8 cellular contexts compared by ENCODE assay signal in the genomic region with DNA sequence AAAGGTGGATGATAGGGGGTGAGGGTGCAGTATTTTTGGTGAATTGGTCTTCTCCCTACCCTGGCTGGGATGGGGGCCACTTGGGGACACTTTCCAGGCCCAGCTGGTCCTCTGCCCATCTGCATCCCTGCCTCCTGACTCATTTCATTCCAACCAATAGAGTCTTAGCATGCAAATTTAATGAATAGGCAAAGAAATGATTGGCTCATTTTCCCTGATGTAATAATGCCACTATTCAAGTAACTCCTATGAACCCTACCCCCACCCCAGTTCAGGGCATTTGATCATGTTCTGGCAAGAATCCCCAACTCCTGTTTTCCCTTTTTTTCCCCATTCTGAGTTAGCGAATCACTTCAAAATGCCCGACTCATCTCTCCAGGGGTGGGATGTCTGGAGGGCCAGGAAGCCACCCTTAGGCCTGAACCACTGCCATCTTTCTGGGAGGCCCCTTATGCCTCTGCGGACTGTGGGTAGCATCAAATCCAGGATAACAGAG. TPM values are rescaled to one million over a fixed set of nuclear protein-coding genes. Genes with fewer than 3 reads are reported as not detected.
DNase-seq lines count a peak whose midpoint lies in the region; ATAC-seq and FAIRE-seq lines count a peak whose summit lies in the region.
"Had no signal": no experiment of that assay in that cellular context is flagged by ENCODE, and none has a peak within 500 bp of the region (broad histone marks: within the 10 kb centered on the region; RNA-seq: fewer than 3 reads in every experiment).

No MANE protein-coding gene starts in this region.

- H3K27ac Mint-ChIP-seq in activated CD8-positive, alpha-beta T cell treated with anti-CD3 and anti-CD28 coated beads, Interleukin-2, amount 10 ng/mL, durations not matched to agents 7 days and 5 days = no peak overlapping the region
- H3K27ac Mint-ChIP-seq: IgD-negative memory B cell had no signal

- H3K27ac ChIP-seq in SK-N-MC = peak overlapping the region; percentile 80
- H3K27ac ChIP-seq in stomach smooth muscle (ENCODE audit: low read length) = peak overlapping the region; percentile 49

- H3K36me3 ChIP-seq in HAP-1 (replicated peaks) (no peaks in the 10 kb centered on the region), SK-N-MC (ENCODE audit: insufficient read depth, low read length) (no peaks in the 10 kb centered on the region), stomach smooth muscle (ENCODE audit: control insufficient read depth in 2 of 2, insufficient read depth in 2 of 2, low read length in 2 of 2) (no peaks in the 10 kb centered on the region)

- POLR2A ChIA-PET in activated CD8-positive, alpha-beta T cell treated with anti-CD3 and anti-CD28 coated beads, Interleukin-2, amount 10 ng/mL, durations not matched to agents 7 days and 5 days (lab: Charles Lee) = no interaction called here

- H3K4me3 Mint-ChIP-seq in activated CD8-positive, alpha-beta T cell treated with anti-CD3 and anti-CD28 coated beads, Interleukin-2, amount 10 ng/mL, durations not matched to agents 7 days and 5 days = no peak overlapping the region
- H3K4me3 Mint-ChIP-seq: IgD-negative memory B cell had no signal

- no peaks in the 10 kb centered on the region for H3K27me3 ChIP-seq in HAP-1 (ENCODE audit: low read depth)
- H3K27me3 ChIP-seq in stomach smooth muscle (ENCODE audit: control insufficient read depth in 1 of 2, insufficient read depth in 2 of 2, low read length in 2 of 2) = peaks cover 7 to 12% of the 10 kb centered on the region in 2 donors

- no peaks in the 10 kb centered on the region for H3K9me3 Mint-ChIP-seq in activated CD8-positive, alpha-beta T cell treated with anti-CD3 and anti-CD28 coated beads, Interleukin-2, amount 10 ng/mL, durations not matched to agents 7 days and 5 days (ENCODE audit: insufficient read depth)
- H3K9me3 Mint-ChIP-seq: IgD-negative memory B cell had no signal

- ATAC-seq in activated CD8-positive, alpha-beta T cell treated with anti-CD3 and anti-CD28 coated beads, Interleukin-2, amount 10 ng/mL, durations not matched to agents 7 days and 5 days = no peak
- ATAC-seq in GM18858 (IDR thresholded peaks at IDR 0.05; ENCODE audit: unreplicated experiment) = no peak

- FAIRE-seq in frontal cortex (lab: Jason Lieb, UNC) = peak; percentile 79

- CTCF ChIA-PET in activated CD8-positive, alpha-beta T cell treated with anti-CD3 and anti-CD28 coated beads, Interleukin-2, amount 10 ng/mL, durations not matched to agents 7 days and 5 days (lab: Charles Lee) = interaction anchor here (0.6 to 2.1 kb wide), 5 partner anchors 10 to 129 kb away, joined by 3 to 12 read pairs (median 3); partner anchors contain the start of gene PCDH1

- peak; percentile 37 to 39 for DNase-seq in HAP-1 (ENCODE audit: low spot score in 2 of 2)
- no peak for DNase-seq in SK-N-MC (ENCODE audit: low read depth, low spot score)
- DNase-seq in frontal cortex (ENCODE audit: low spot score in 2 of 2) = peak; percentile 56 to 70
- DNase-seq in NCI-H2171 (lab: John Stamatoyannopoulos, UW) = no peak
- no peak for DNase-seq in activated CD8-positive, alpha-beta T cell treated with anti-CD3 and anti-CD28 coated beads, Interleukin-2, amount 10 ng/mL, durations not matched to agents 7 days and 5 days

- peaks cover under 1% of the 10 kb centered on the region for H3K4me1 Mint-ChIP-seq in activated CD8-positive, alpha-beta T cell treated with anti-CD3 and anti-CD28 coated beads, Interleukin-2, amount 10 ng/mL, durations not matched to agents 7 days and 5 days (ENCODE audit: low read depth)
- H3K4me1 Mint-ChIP-seq: IgD-negative memory B cell had no signal

- H3K4me3 ChIP-seq in HAP-1 (no peak overlapping the region), SK-N-MC (no peak overlapping the region), stomach smooth muscle (ENCODE audit: low read length in 2 of 2) (no peak overlapping the region)

- H3K9ac ChIP-seq in SK-N-MC (ENCODE audit: insufficient read length) = no peak overlapping the region
- H3K9ac ChIP-seq in stomach smooth muscle (ENCODE audit: low read length in 2 of 2) = no peak overlapping the region

- H3K4me1 ChIP-seq in HAP-1 (peaks cover 13% of the 10 kb centered on the region), stomach smooth muscle (ENCODE audit: control insufficient read depth, insufficient read depth, low read length) (peaks cover 2% of the 10 kb centered on the region)

- 0 out of 2 replicates have a peak, but pooled peaks cover 2% of the 10 kb centered on the region for H3K9me3 ChIP-seq in HAP-1
- H3K9me3 ChIP-seq in SK-N-MC (ENCODE audit: low read depth, low read length) = no peaks in the 10 kb centered on the region
- H3K9me3 ChIP-seq in stomach smooth muscle (ENCODE audit: control insufficient read depth in 2 of 2, low read length in 2 of 2) = no peaks in the 10 kb centered on the region

- H3K36me3 Mint-ChIP-seq in activated CD8-positive, alpha-beta T cell treated with anti-CD3 and anti-CD28 coated beads, Interleukin-2, amount 10 ng/mL, durations not matched to agents 7 days and 5 days (ENCODE audit: low read depth) = no peaks in the 10 kb centered on the region
- H3K36me3 Mint-ChIP-seq: IgD-negative memory B cell had no signal

- H3K27me3 Mint-ChIP-seq in activated CD8-positive, alpha-beta T cell treated with anti-CD3 and anti-CD28 coated beads, Interleukin-2, amount 10 ng/mL, durations not matched to agents 7 days and 5 days (ENCODE audit: low read depth) = peaks cover 11% of the 10 kb centered on the region

- in situ Hi-C loops in HAP-1 (cut with MboI; ENCODE audit: low sequenced_read_pairs) = no loop called here

RNA-seq across cellular contexts. Expression of gene PCDH1, which starts 56.7 kb away (rescaled TPM):
- 41.2 TPM for total RNA-seq in frontal cortex
- total RNA-seq in activated CD8-positive, alpha-beta T cell treated with anti-CD3 and anti-CD28 coated beads, Interleukin-2, amount 10 ng/mL, durations not matched to agents 7 days and 5 days = not detected

Comparison
In these comparisons a context has a peak if more than half of its experiments do, and no peak if none do; other contexts are left out.
1. DNase-seq: peak in HAP-1 (2 of 2) and frontal cortex (2 of 2); none in SK-N-MC (single experiment), NCI-H2171 (single experiment) and activated CD8-positive, alpha-beta T cell treated with anti-CD3 and anti-CD28 coated beads, Interleukin-2, amount 10 ng/mL, durations not matched to agents 7 days and 5 days (single experiment).
2. RNA of gene PCDH1, which starts 56.7 kb away (total RNA-seq): 41.2 TPM in frontal cortex (single experiment); not detected in activated CD8-positive, alpha-beta T cell treated with anti-CD3 and anti-CD28 coated beads, Interleukin-2, amount 10 ng/mL, durations not matched to agents 7 days and 5 days; every median in the first group is over 10 times any median in the second.